Comparison of ENCODE assay signal across 2 cellular contexts in the genomic region with DNA sequence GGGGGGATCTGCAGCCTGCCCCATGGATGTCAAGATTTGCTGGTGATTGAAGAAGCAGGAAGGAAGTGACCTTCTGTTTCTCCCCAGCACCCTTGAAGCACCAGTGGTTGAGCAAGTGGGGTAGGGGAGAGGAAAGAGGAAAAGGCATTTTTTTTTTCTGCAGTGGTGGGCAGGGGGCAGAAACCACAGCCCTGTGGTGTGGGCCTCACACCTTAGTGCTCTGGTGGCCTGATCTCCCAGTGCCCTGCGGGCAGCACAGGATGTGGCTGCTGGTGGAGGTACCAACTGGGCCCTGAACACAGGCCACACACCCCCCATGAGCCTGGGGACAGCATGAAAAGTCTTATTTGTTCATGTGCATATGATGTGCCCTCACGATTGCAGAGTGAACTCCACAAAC.
TF ChIP-seq lines count a peak whose summit lies in the region.

No MANE protein-coding gene starts in this region.

TF ChIP-seq in HepG2, 621 proteins besides CTCF, POLR2A, EP300 and RAD21:
- TF ChIP-seq REL (CRISPR knock-in tag; conservative IDR thresholded peaks at IDR 0.05) (no peak), HNRNPK (IDR thresholded peaks at IDR 0.05; ENCODE audit: low read depth, low read length, poor library complexity, severe bottlenecking) (no peak), BHLHE40 (IDR thresholded peaks at IDR 0.05; ENCODE audit: low read length) (no peak), RFX5 (IDR thresholded peaks at IDR 0.05; ENCODE audit: low read depth, low read length) (no peak), MXI1 (IDR thresholded peaks at IDR 0.05; ENCODE audit: borderline replicate concordance, low read depth, low read length) (no peak), PRMT3 (CRISPR knock-in tag; IDR thresholded peaks at IDR 0.05; ENCODE audit: borderline replicate concordance, low read depth) (no peak), PBX2 (CRISPR knock-in tag; IDR thresholded peaks at IDR 0.05) (no peak)

TF ChIP-seq in GM12891, 5 proteins besides CTCF, POLR2A, EP300 and RAD21:
- TF ChIP-seq SPI1 (IDR thresholded peaks at IDR 0.05; ENCODE audit: low read depth, low read length) = no peak
- TF ChIP-seq POLR2AphosphoS5 (IDR thresholded peaks at IDR 0.05; ENCODE audit: low read depth, low read length) = no peak
- no peak for TF ChIP-seq TAF1 (IDR thresholded peaks at IDR 0.05; ENCODE audit: low read depth, low read length)
- no peak for TF ChIP-seq PAX5 (IDR thresholded peaks at IDR 0.05; ENCODE audit: insufficient read depth, low read length, severe bottlenecking)
- no peak for TF ChIP-seq POU2F2 (IDR thresholded peaks at IDR 0.05; ENCODE audit: low read depth, low read length)
TF ChIP-seq in GM12891: peak in this region for 0.
